12 cellular contexts compared by ENCODE assay signal in the genomic region with DNA sequence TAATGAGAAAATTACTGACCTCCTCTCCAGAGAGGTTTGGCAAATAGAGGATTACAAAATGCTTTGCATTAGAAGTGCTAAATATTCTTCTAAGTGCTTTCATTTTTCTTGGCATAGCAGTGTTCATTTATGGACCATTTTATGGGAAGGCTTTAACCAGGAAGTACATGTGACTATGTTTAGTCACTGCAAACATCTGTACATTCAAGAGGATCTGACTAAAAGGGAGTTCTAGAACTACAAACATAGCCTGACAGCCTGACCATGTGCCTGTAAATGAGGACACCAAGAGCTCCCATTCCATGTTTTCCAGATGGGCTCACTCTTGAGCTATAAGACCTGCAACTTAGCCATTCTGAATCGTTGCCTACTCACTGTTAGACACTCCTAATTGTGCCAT.
"Had no signal": no experiment of that assay in that cellular context is flagged by ENCODE, and none has a peak within 500 bp of the region (broad histone marks: within the 10 kb centered on the region; RNA-seq: fewer than 3 reads in every experiment).

No MANE protein-coding gene starts in this region.

- H3K36me3 ChIP-seq: esophagus squamous epithelium, left ventricle myocardium inferior, thyroid gland had no signal

- DNase-seq: activated CD4-positive, alpha-beta T cell treated with anti-CD3 and anti-CD28 coated beads for 1 hour; activated CD4-positive, alpha-beta T cell treated with anti-CD3 and anti-CD28 coated beads, Interleukin-2, amount 50 U/mL, for 48 hours; activated naive CD4-positive, alpha-beta T cell treated with anti-CD3 and anti-CD28 coated beads, Interleukin-2, amount 10 ng/mL, durations not matched to agents 7 days and 5 days; esophagus squamous epithelium; hippocampal formation; kidney; left ventricle myocardium inferior; stimulated activated CD4-positive, alpha-beta T cell treated with anti-CD3 and anti-CD28 coated beads, Interleukin-2, amount 100 ng/mL, for 48 hours; T-helper 9 cell; thyroid gland had no signal

- H3K4me1 ChIP-seq: esophagus squamous epithelium, left ventricle myocardium inferior had no signal

- ATAC-seq: natural killer cell treated with Interleukin-12 subunit alpha and Interleukin-12 subunit beta and Interleukin-15 and Interleukin-18, amount 100 ng/mL, for 72 hours; stimulated activated memory B cell treated with anti-CD40 and anti-IgM and Interleukin-4, amounts not matched to agents 10 μg/mL and 1 μg/mL and 100 μg/mL, for 72 hours had no signal

- H3K9me3 ChIP-seq: esophagus squamous epithelium, thyroid gland had no signal

- H3K4me3 ChIP-seq: esophagus squamous epithelium, left ventricle myocardium inferior, thyroid gland had no signal
